9 cellular contexts compared by ENCODE assay signal in genomic region chr17:19978803-19979202, GRCh38. TPM values are rescaled to one million over a fixed set of nuclear protein-coding genes. Genes with fewer than 3 reads are reported as not detected.
DNase-seq lines count a peak whose midpoint lies in the region; ATAC-seq and FAIRE-seq lines count a peak whose summit lies in the region.
"Had no signal": no experiment of that assay in that cellular context is flagged by ENCODE, and none has a peak within 500 bp of the region (broad histone marks: within the 10 kb centered on the region; RNA-seq: fewer than 3 reads in every experiment).

No MANE protein-coding gene starts in this region.

- DNase-seq in AML-193 (lab: John Stamatoyannopoulos, UW) (peak; percentile 56 to 72), GOT3 (lab: John Stamatoyannopoulos, UW) (no peak), SW 1271 (lab: John Stamatoyannopoulos, UW) (no peak), RCC 7860 (ENCODE audit: low spot score) (no peak), NCI-H226 (no peak)
- no peak for DNase-seq in activated naive CD4-positive, alpha-beta T cell treated with anti-CD3 and anti-CD28 coated beads, Interleukin-2, amount 50 U/mL, for 72 hours (ENCODE audit: low spot score in 2 of 2)
- DNase-seq: thyroid gland had no signal

- no peak for ATAC-seq in activated naive CD4-positive, alpha-beta T cell treated with anti-CD3 and anti-CD28 coated beads, Interleukin-2, amount 50 U/mL, for 72 hours

- FAIRE-seq in RCC 7860 (lab: Jason Lieb, UNC) = no peak

- peaks cover 7% of the 10 kb centered on the region; the same call in 1 of the 2 replicates for H3K9me3 ChIP-seq in HUES48 (ENCODE audit: control insufficient read depth, insufficient read depth, low read length)
- H3K9me3 ChIP-seq in mononuclear cell (ENCODE audit: low read depth, low read length) = no peaks in the 10 kb centered on the region
- H3K9me3 ChIP-seq: thyroid gland had no signal

- H3K27me3 ChIP-seq in HUES48 (ENCODE audit: control insufficient read depth, insufficient read depth, low read length) (no peaks in the 10 kb centered on the region), mononuclear cell (ENCODE audit: insufficient read depth, low read length) (no peaks in the 10 kb centered on the region)
- H3K27me3 ChIP-seq: thyroid gland had no signal

- H3K27ac Mint-ChIP-seq in activated naive CD4-positive, alpha-beta T cell treated with anti-CD3 and anti-CD28 coated beads, Interleukin-2, amount 50 U/mL, for 72 hours = peak overlapping the region; percentile 94 to 95

- no peaks in the 10 kb centered on the region for H3K36me3 ChIP-seq in HUES48 (ENCODE audit: control insufficient read depth, insufficient read depth, low read length)
- H3K36me3 ChIP-seq: thyroid gland had no signal

- peaks cover 0 to 9% of the 10 kb centered on the region in 2 donors for H3K9me3 Mint-ChIP-seq in activated naive CD4-positive, alpha-beta T cell treated with anti-CD3 and anti-CD28 coated beads, Interleukin-2, amount 50 U/mL, for 72 hours

- peaks cover 7% of the 10 kb centered on the region for H3K4me1 ChIP-seq in HUES48 (ENCODE audit: control insufficient read depth, insufficient read depth, low read length)
- peaks cover 60% of the 10 kb centered on the region for H3K4me1 ChIP-seq in mononuclear cell (ENCODE audit: insufficient read depth, low read length)

- peak overlapping the region; percentile 96 for H3K4me3 ChIP-seq in HUES48 (ENCODE audit: low read depth, low read length)
- H3K4me3 ChIP-seq in mononuclear cell (ENCODE audit: low read length) = peak overlapping the region; percentile 83

- H3K27ac ChIP-seq in HUES48 (ENCODE audit: low read depth, low read length) = no peak overlapping the region

- H3K9ac ChIP-seq in HUES48 (ENCODE audit: low read depth, low read length) = no peak overlapping the region

- H3K36me3 Mint-ChIP-seq in activated naive CD4-positive, alpha-beta T cell treated with anti-CD3 and anti-CD28 coated beads, Interleukin-2, amount 50 U/mL, for 72 hours = peaks cover 10 to 30% of the 10 kb centered on the region in 2 donors

RNA-seq across cellular contexts. Expression of gene AKAP10, which starts 1.2 kb away (rescaled TPM):
- total RNA-seq in activated naive CD4-positive, alpha-beta T cell treated with anti-CD3 and anti-CD28 coated beads, Interleukin-2, amount 50 U/mL, for 72 hours = 10 to 100 TPM; 42.0 to 55.8 TPM
- total RNA-seq in mononuclear cell = 29.0 TPM

RNA-seq across cellular contexts. Expression of gene SPECC1, which starts 30.4 kb away (rescaled TPM):
- total RNA-seq in activated naive CD4-positive, alpha-beta T cell treated with anti-CD3 and anti-CD28 coated beads, Interleukin-2, amount 50 U/mL, for 72 hours = 10 to 100 TPM in 1 of 2 donors, 1 to 10 TPM in 1; 9.3 to 14.1 TPM
- 48.4 TPM for total RNA-seq in mononuclear cell

Comparison
In these comparisons a context has a peak if more than half of its experiments do, and no peak if none do; other contexts are left out.
1. DNase-seq: peak in AML-193 (2 of 2); none in activated naive CD4-positive, alpha-beta T cell treated with anti-CD3 and anti-CD28 coated beads, Interleukin-2, amount 50 U/mL, for 72 hours (0 of 2), GOT3 (single experiment), SW 1271 (0 of 2), RCC 7860 (single experiment) and NCI-H226 (single experiment).